Comparison of ENCODE assay signal across 14 cellular contexts in genomic region chr12:78759387-78759786, GRCh38.
A peak's percentile ranks its signal among the peaks of the same experiment; 100 is the strongest.
DNase-seq lines count a peak whose midpoint lies in the region; ATAC-seq, FAIRE-seq and TF ChIP-seq lines count a peak whose summit lies in the region.
"Had no signal": no experiment of that assay in that cellular context is flagged by ENCODE, and none has a peak within 500 bp of the region (broad histone marks: within the 10 kb centered on the region; RNA-seq: fewer than 3 reads in every experiment).

No MANE protein-coding gene starts in this region.

- no peak for FAIRE-seq in urothelium cell line (lab: Jason Lieb, UNC)

- H3K36me3 Mint-ChIP-seq in MCF 10A (ENCODE audit: insufficient read depth, unreplicated experiment): no peaks in the 10 kb centered on the region

- no peaks in the 10 kb centered on the region for H3K9me3 Mint-ChIP-seq in MCF 10A (ENCODE audit: unreplicated experiment)

- H3K36me3 ChIP-seq in breast epithelium: no peaks in the 10 kb centered on the region
- H3K36me3 ChIP-seq in SJCRH30: no peaks in the 10 kb centered on the region
- H3K36me3 ChIP-seq: cardiac muscle cell, esophagus squamous epithelium, left ventricle myocardium inferior had no signal

- H3K4me1 Mint-ChIP-seq in MCF 10A (ENCODE audit: insufficient read depth, unreplicated experiment): peaks cover 6% of the 10 kb centered on the region

- no peaks in the 10 kb centered on the region for H3K4me1 ChIP-seq in breast epithelium
- no peaks in the 10 kb centered on the region for H3K4me1 ChIP-seq in SJCRH30
- H3K4me1 ChIP-seq: esophagus squamous epithelium, left ventricle myocardium inferior had no signal

- H3K9me3 ChIP-seq in breast epithelium (no peaks in the 10 kb centered on the region), SJCRH30 (replicated peaks) (0 out of 2 replicates have a peak, but pooled peaks cover 3% of the 10 kb centered on the region)
- H3K9me3 ChIP-seq: esophagus squamous epithelium had no signal

- DNase-seq in MCF 10A (ENCODE audit: unreplicated experiment) (peak; percentile 38), breast epithelium (ENCODE audit: low spot score in 2 of 2) (no peak), SJCRH30 (peak; percentile 2 to 9), fibroblast of the aortic adventitia (ENCODE audit: low read depth) (peak; percentile 88), urothelium cell line (ENCODE audit: low spot score) (peak; percentile 0), NK-92 (lab: John Stamatoyannopoulos, UW; ENCODE audit: unreplicated experiment) (no peak)
- DNase-seq in activated T-cell treated with anti-CD3 and anti-CD28 coated beads, Interleukin-2, amount 50 U/mL, for 1 hour: no peak
- DNase-seq: esophagus squamous epithelium, GF-D8, KBM-7, left ventricle myocardium inferior, NCI-H2107 had no signal

- TF ChIP-seq CTCF in MCF 10A (IDR thresholded peaks at IDR 0.05; ENCODE audit: unreplicated experiment) (no peak), breast epithelium (IDR thresholded peaks at IDR 0.05) (no peak), fibroblast of the aortic adventitia (IDR thresholded peaks at IDR 0.05; ENCODE audit: insufficient read depth, low read length) (no peak)

- ATAC-seq in HG03045 (IDR thresholded peaks at IDR 0.05; ENCODE audit: unreplicated experiment): no peak

- POLR2A ChIA-PET in MCF 10A (lab: Yijun Ruan, JAX): no interaction called here

- TF ChIP-seq POLR2A in breast epithelium (IDR thresholded peaks at IDR 0.05): no peak

- CTCF ChIA-PET in MCF 10A (lab: Yijun Ruan, JAX): interaction anchor here (0.7 kb wide), 1 partner anchor 78 kb away, joined by 3 read pairs; no protein-coding TSS in a partner anchor

- H3K4me3 ChIP-seq in breast epithelium (no peak overlapping the region), SJCRH30 (no peak overlapping the region), fibroblast of the aortic adventitia (ENCODE audit: low read depth, low read length) (no peak overlapping the region)
- H3K4me3 ChIP-seq: cardiac muscle cell, esophagus squamous epithelium, left ventricle myocardium inferior had no signal

- no peaks in the 10 kb centered on the region for H3K27me3 Mint-ChIP-seq in MCF 10A (ENCODE audit: insufficient read depth, unreplicated experiment)

- intact Hi-C loops in MCF 10A (cut with micrococcal nuclease) (no loop called here), breast epithelium (cut with DNase I; ENCODE audit: low total_unique reads) (no loop called here)

- no peak overlapping the region for H3K27ac ChIP-seq in breast epithelium
- no peak overlapping the region for H3K27ac ChIP-seq in SJCRH30
- H3K27ac ChIP-seq: cardiac muscle cell, esophagus squamous epithelium, left ventricle myocardium inferior had no signal

- no peak overlapping the region for H3K4me3 Mint-ChIP-seq in MCF 10A (ENCODE audit: unreplicated experiment)

- H3K27me3 ChIP-seq in breast epithelium (no peaks in the 10 kb centered on the region), SJCRH30 (no peaks in the 10 kb centered on the region)
- H3K27me3 ChIP-seq: cardiac muscle cell, esophagus squamous epithelium had no signal

- no peak overlapping the region for H3K27ac Mint-ChIP-seq in MCF 10A (ENCODE audit: low read depth, unreplicated experiment)

- no TSS peak for BruUV-seq in MCF 10A (replicated peaks; lab: Mats Ljungman, UMichigan)

Comparison
In these comparisons a context has a peak if more than half of its experiments do, and no peak if none do; other contexts are left out.
1. DNase-seq: peak in MCF 10A (single experiment), SJCRH30 (2 of 2), fibroblast of the aortic adventitia (single experiment) and urothelium cell line (single experiment); none in breast epithelium (0 of 2), activated T-cell treated with anti-CD3 and anti-CD28 coated beads, Interleukin-2, amount 50 U/mL, for 1 hour (single experiment) and NK-92 (single experiment).